ENCODE assay signal across 10 cellular contexts in genomic region chr3:45123030-45123429, GRCh38. TPM values are rescaled to one million over a fixed set of nuclear protein-coding genes. Genes with fewer than 3 reads are reported as not detected.
DNase-seq lines count a peak whose midpoint lies in the region; ATAC-seq lines count a peak whose summit lies in the region.
"Had no signal": no experiment of that assay in that cellular context is flagged by ENCODE, and none has a peak within 500 bp of the region (broad histone marks: within the 10 kb centered on the region; RNA-seq: fewer than 3 reads in every experiment).

No MANE protein-coding gene starts in this region.

- H3K4me3 Mint-ChIP-seq in activated naive CD8-positive, alpha-beta T cell treated with anti-CD3 and anti-CD28 coated beads, Interleukin-2, amount 50 U/mL, for 24 hours = no peak overlapping the region
- no peak overlapping the region for H3K4me3 Mint-ChIP-seq in activated naive CD8-positive, alpha-beta T cell treated with anti-CD3 and anti-CD28 coated beads for 36 hours
- H3K4me3 Mint-ChIP-seq: neural crest cell had no signal

- no peaks in the 10 kb centered on the region for H3K9me3 Mint-ChIP-seq in activated naive CD8-positive, alpha-beta T cell treated with anti-CD3 and anti-CD28 coated beads, Interleukin-2, amount 50 U/mL, for 24 hours
- no peaks in the 10 kb centered on the region for H3K9me3 Mint-ChIP-seq in activated naive CD8-positive, alpha-beta T cell treated with anti-CD3 and anti-CD28 coated beads for 36 hours
- H3K9me3 Mint-ChIP-seq: neural crest cell had no signal

- no peak for DNase-seq in activated naive CD8-positive, alpha-beta T cell treated with anti-CD3 and anti-CD28 coated beads, Interleukin-2, amount 50 U/mL, for 24 hours
- no peak for DNase-seq in activated naive CD8-positive, alpha-beta T cell treated with anti-CD3 and anti-CD28 coated beads for 36 hours
- DNase-seq in HS-5 (ENCODE audit: low read depth) (peak; percentile 99), dedifferentiated amniotic fluid mesenchymal stem cell (ENCODE audit: extremely low spot score) (peak; percentile 29), stromal cell of bone marrow (ENCODE audit: low read depth) (peak; percentile 74), Right ventricle myocardium inferior (ENCODE audit: missing footprints) (no peak)
- DNase-seq in activated CD8-positive, alpha-beta memory T cell treated with anti-CD3 and anti-CD28 coated beads, Interleukin-2, amount 50 U/mL, for 48 hours = no peak
- DNase-seq: activated T-cell treated with anti-CD3 and anti-CD28 coated beads, Interleukin-2, amount 50 U/mL, for 48 hours had no signal

- H3K27ac Mint-ChIP-seq in activated naive CD8-positive, alpha-beta T cell treated with anti-CD3 and anti-CD28 coated beads, Interleukin-2, amount 50 U/mL, for 24 hours = peak overlapping the region; percentile 11
- H3K27ac Mint-ChIP-seq in activated naive CD8-positive, alpha-beta T cell treated with anti-CD3 and anti-CD28 coated beads for 36 hours = no peak overlapping the region

- intact Hi-C loops in Right ventricle myocardium inferior (cut with DNase I) = no loop called here

- no peak for ATAC-seq in activated naive CD8-positive, alpha-beta T cell treated with anti-CD3 and anti-CD28 coated beads, Interleukin-2, amount 50 U/mL, for 24 hours
- ATAC-seq in Right ventricle myocardium inferior (no peak), HG02840 (IDR thresholded peaks at IDR 0.05; ENCODE audit: low FRiP score, unreplicated experiment) (no peak)

- H3K36me3 Mint-ChIP-seq in activated naive CD8-positive, alpha-beta T cell treated with anti-CD3 and anti-CD28 coated beads, Interleukin-2, amount 50 U/mL, for 24 hours (ENCODE audit: low read depth) = no peaks in the 10 kb centered on the region
- no peaks in the 10 kb centered on the region for H3K36me3 Mint-ChIP-seq in activated naive CD8-positive, alpha-beta T cell treated with anti-CD3 and anti-CD28 coated beads for 36 hours

- H3K27me3 Mint-ChIP-seq in activated naive CD8-positive, alpha-beta T cell treated with anti-CD3 and anti-CD28 coated beads, Interleukin-2, amount 50 U/mL, for 24 hours = peaks cover 15% of the 10 kb centered on the region
- peaks cover 49% of the 10 kb centered on the region for H3K27me3 Mint-ChIP-seq in activated naive CD8-positive, alpha-beta T cell treated with anti-CD3 and anti-CD28 coated beads for 36 hours

- peaks cover 36% of the 10 kb centered on the region for H3K4me1 Mint-ChIP-seq in activated naive CD8-positive, alpha-beta T cell treated with anti-CD3 and anti-CD28 coated beads, Interleukin-2, amount 50 U/mL, for 24 hours
- peaks cover 23% of the 10 kb centered on the region for H3K4me1 Mint-ChIP-seq in activated naive CD8-positive, alpha-beta T cell treated with anti-CD3 and anti-CD28 coated beads for 36 hours
- H3K4me1 Mint-ChIP-seq: neural crest cell had no signal

RNA-seq across cellular contexts. Expression of gene CDCP1, which starts 23.1 kb away (rescaled TPM):
- total RNA-seq in activated naive CD8-positive, alpha-beta T cell treated with anti-CD3 and anti-CD28 coated beads for 36 hours = 1 to 10 TPM in 1 of 2 experiments, under 1 TPM in 1; 0.82 to 1.1 TPM
- total RNA-seq in Right ventricle myocardium inferior = 0.32 TPM
- total RNA-seq: neural crest cell had no signal

Comparison
In these comparisons a context has a peak if more than half of its experiments do, and no peak if none do; other contexts are left out.
1. DNase-seq: peak in HS-5 (single experiment), dedifferentiated amniotic fluid mesenchymal stem cell (single experiment) and stromal cell of bone marrow (single experiment); none in activated naive CD8-positive, alpha-beta T cell treated with anti-CD3 and anti-CD28 coated beads, Interleukin-2, amount 50 U/mL, for 24 hours (single experiment), activated naive CD8-positive, alpha-beta T cell treated with anti-CD3 and anti-CD28 coated beads for 36 hours (single experiment), activated CD8-positive, alpha-beta memory T cell treated with anti-CD3 and anti-CD28 coated beads, Interleukin-2, amount 50 U/mL, for 48 hours (single experiment) and Right ventricle myocardium inferior (single experiment).